In genomic region chr2:159715451-159715850, GRCh38 we compare ENCODE assay signal across 13 cellular contexts. TPM values are rescaled to one million over a fixed set of nuclear protein-coding genes. Genes with fewer than 3 reads are reported as not detected.
DNase-seq lines count a peak whose midpoint lies in the region; ATAC-seq and TF ChIP-seq lines count a peak whose summit lies in the region.
"Had no signal": no experiment of that assay in that cellular context is flagged by ENCODE, and none has a peak within 500 bp of the region (broad histone marks: within the 10 kb centered on the region; RNA-seq: fewer than 3 reads in every experiment).

No MANE protein-coding gene starts in this region.

- H3K9me3 ChIP-seq in HEK293 (ENCODE audit: control insufficient read depth, insufficient read depth, low read depth, low read length) (no peaks in the 10 kb centered on the region), SJCRH30 (replicated peaks) (no peaks in the 10 kb centered on the region)
- H3K9me3 ChIP-seq: left lung, pancreas had no signal

- H3K4me1 Mint-ChIP-seq in activated naive CD8-positive, alpha-beta T cell treated with anti-CD3 and anti-CD28 coated beads, Interleukin-2, amount 10 ng/mL, durations not matched to agents 7 days and 5 days = peaks cover 47% of the 10 kb centered on the region
- peaks cover 30 to 89% (median 72%) of the 10 kb centered on the region in 4 donors for H3K4me1 Mint-ChIP-seq in naive thymus-derived CD8-positive, alpha-beta T cell

- TF ChIP-seq CTCF in C4-2B (conservative IDR thresholded peaks at IDR 0.05) (no peak), HEK293 (tag by site-specific recombination; IDR thresholded peaks at IDR 0.05) (no peak)

- H3K27ac ChIP-seq in C4-2B = peak overlapping the region; percentile 30; the same call in 1 of the 2 replicates
- H3K27ac ChIP-seq in HEK293 (ENCODE audit: extremely low read depth, low read depth, low read length) = no peak overlapping the region
- H3K27ac ChIP-seq in SJCRH30 = no peak overlapping the region
- H3K27ac ChIP-seq: left lung, pancreas had no signal

- peaks cover 35 to 65% of the 10 kb centered on the region in 2 experiments for H3K36me3 ChIP-seq in HEK293 (ENCODE audit: control insufficient read depth in 2 of 2, insufficient read depth in 1 of 2, low read length in 2 of 2)
- H3K36me3 ChIP-seq in SJCRH30 = peaks cover 53% of the 10 kb centered on the region
- H3K36me3 ChIP-seq: pancreas had no signal

- no peaks in the 10 kb centered on the region for H3K27me3 Mint-ChIP-seq in activated naive CD8-positive, alpha-beta T cell treated with anti-CD3 and anti-CD28 coated beads, Interleukin-2, amount 10 ng/mL, durations not matched to agents 7 days and 5 days
- H3K27me3 Mint-ChIP-seq in naive thymus-derived CD8-positive, alpha-beta T cell = no peaks in the 10 kb centered on the region

- H3K36me3 Mint-ChIP-seq in activated naive CD8-positive, alpha-beta T cell treated with anti-CD3 and anti-CD28 coated beads, Interleukin-2, amount 10 ng/mL, durations not matched to agents 7 days and 5 days = peaks cover 44% of the 10 kb centered on the region
- peaks cover 10 to 51% (median 22%) of the 10 kb centered on the region in 3 donors for H3K36me3 Mint-ChIP-seq in naive thymus-derived CD8-positive, alpha-beta T cell

- no peaks in the 10 kb centered on the region for H3K27me3 ChIP-seq in SJCRH30
- H3K27me3 ChIP-seq: left lung, pancreas had no signal

- CTCF ChIA-PET in HEK293 (lab: Yijun Ruan, JAX) = interaction anchor here (0.7 to 0.9 kb wide), 2 partner anchors 27 to 211 kb away, joined by 3 to 4 read pairs; no protein-coding TSS in a partner anchor

- no peak for ATAC-seq in activated naive CD8-positive, alpha-beta T cell treated with anti-CD3 and anti-CD28 coated beads, Interleukin-2, amount 10 ng/mL, durations not matched to agents 7 days and 5 days (ENCODE audit: low read depth)
- ATAC-seq in naive thymus-derived CD8-positive, alpha-beta T cell = no peak
- ATAC-seq in HG03354 (IDR thresholded peaks at IDR 0.05; ENCODE audit: poor library complexity, severe bottlenecking, unreplicated experiment) (no peak), HG03342 (IDR thresholded peaks at IDR 0.05; ENCODE audit: unreplicated experiment) (no peak)
- ATAC-seq: left lung, pancreas had no signal

- peak overlapping the region; percentile 6 for H3K4me3 Mint-ChIP-seq in activated naive CD8-positive, alpha-beta T cell treated with anti-CD3 and anti-CD28 coated beads, Interleukin-2, amount 10 ng/mL, durations not matched to agents 7 days and 5 days
- peak overlapping the region in 9 of 10 donors; percentile 39 to 100 (median 62) for H3K4me3 Mint-ChIP-seq in naive thymus-derived CD8-positive, alpha-beta T cell

- H3K4me3 ChIP-seq in HEK293 (ENCODE audit: low read depth, low read length) = no peak overlapping the region
- H3K4me3 ChIP-seq in SJCRH30 = no peak overlapping the region
- H3K4me3 ChIP-seq: pancreas had no signal

- H3K4me1 ChIP-seq in HEK293 (ENCODE audit: control insufficient read depth, insufficient read depth, low read length) (no peaks in the 10 kb centered on the region; the same call in 1 of the 2 replicates), SJCRH30 (no peaks in the 10 kb centered on the region)

- DNase-seq in activated naive CD8-positive, alpha-beta T cell treated with anti-CD3 and anti-CD28 coated beads, Interleukin-2, amount 10 ng/mL, durations not matched to agents 7 days and 5 days = no peak
- no peak for DNase-seq in naive thymus-derived CD8-positive, alpha-beta T cell
- no peak for DNase-seq in NCI-H1694 (lab: John Stamatoyannopoulos, UW)
- DNase-seq in SJCRH30 = no peak
- DNase-seq: activated CD4-positive, alpha-beta T cell treated with anti-CD3 and anti-CD28 coated beads for 1 hour; left lung; NCI-H1048; NCI-H524 treated with DMSO at 0.1 percent for 48 hours; pancreas had no signal

- POLR2A ChIA-PET in HEK293 (lab: Yijun Ruan, JAX) = interaction anchor here (0.6 kb wide), 1 partner anchor 754 kb away, joined by 3 read pairs; no protein-coding TSS in a partner anchor
- POLR2A ChIA-PET in activated naive CD8-positive, alpha-beta T cell treated with anti-CD3 and anti-CD28 coated beads, Interleukin-2, amount 10 ng/mL, durations not matched to agents 7 days and 5 days (lab: Charles Lee) = interaction anchor here (0.6 kb wide), 1 partner anchor 19 kb away, joined by 6 read pairs; no protein-coding TSS in a partner anchor
- POLR2A ChIA-PET in naive thymus-derived CD8-positive, alpha-beta T cell (lab: Charles Lee) = no interaction called here

- H3K9me3 Mint-ChIP-seq in activated naive CD8-positive, alpha-beta T cell treated with anti-CD3 and anti-CD28 coated beads, Interleukin-2, amount 10 ng/mL, durations not matched to agents 7 days and 5 days = no peaks in the 10 kb centered on the region
- peaks cover 0 to 2% (median 0%) of the 10 kb centered on the region in 9 donors for H3K9me3 Mint-ChIP-seq in naive thymus-derived CD8-positive, alpha-beta T cell

- no peak overlapping the region for H3K27ac Mint-ChIP-seq in activated naive CD8-positive, alpha-beta T cell treated with anti-CD3 and anti-CD28 coated beads, Interleukin-2, amount 10 ng/mL, durations not matched to agents 7 days and 5 days
- peak overlapping the region in 3 of 10 donors; percentile 43 to 60 (median 58) for H3K27ac Mint-ChIP-seq in naive thymus-derived CD8-positive, alpha-beta T cell

TF ChIP-seq in HEK293, 187 proteins besides CTCF, POLR2A, EP300 and RAD21:
- no peak for TF ChIP-seq ZNF26 (tag by site-specific recombination; IDR thresholded peaks at IDR 0.05)
- 0 out of 2 replicates have a peak, but pooled peaks have one; percentile 9 for TF ChIP-seq WT1 (tag by site-specific recombination; IDR thresholded peaks at IDR 0.05)

RNA-seq across cellular contexts. Expression of gene MARCHF7, which starts 3.1 kb away (rescaled TPM):
- total RNA-seq in activated naive CD8-positive, alpha-beta T cell treated with anti-CD3 and anti-CD28 coated beads, Interleukin-2, amount 10 ng/mL, durations not matched to agents 7 days and 5 days = 100 to 1,000 TPM in 1 of 2 experiments, 10 to 100 TPM in 1; 92.1 to 106 TPM
- total RNA-seq in naive thymus-derived CD8-positive, alpha-beta T cell = 100 to 1,000 TPM; 145 to 156 TPM
- 100 to 1,000 TPM; 147 to 158 (median 157) TPM for polyA plus RNA-seq in naive thymus-derived CD8-positive, alpha-beta T cell
- 116 and 121 TPM in 2 replicates for total RNA-seq in SJCRH30 (2014; rRNA removed; shearing (Covaris generic))
